In genomic region chr1:3899776-3900149, GRCh38 we compare ENCODE assay signal across 8 cellular contexts. TPM values are rescaled to one million over a fixed set of nuclear protein-coding genes. Genes with fewer than 3 reads are reported as not detected.
DNase-seq lines count a peak whose midpoint lies in the region; ATAC-seq and TF ChIP-seq lines count a peak whose summit lies in the region.

No MANE protein-coding gene starts in this region.

- CTCF ChIA-PET in AG04450 (lab: Charles Lee) = no interaction called here

- peak overlapping the region; percentile 73 for H3K9ac ChIP-seq in HUES48 (ENCODE audit: low read depth, low read length)

- peak overlapping the region in 2 of 5 experiments; percentile 99 to 100 for H3K27ac Mint-ChIP-seq in brain

- peaks cover 8 to 33% (median 21%) of the 10 kb centered on the region in 5 experiments for H3K9me3 Mint-ChIP-seq in brain

- H3K4me3 Mint-ChIP-seq in brain = peak overlapping the region; percentile 90 to 94 (median 92)

- H3K27me3 ChIP-seq in AG04450 (ENCODE audit: control insufficient read depth, insufficient read depth, low read length) = no peaks in the 10 kb centered on the region
- no peaks in the 10 kb centered on the region for H3K27me3 ChIP-seq in HUES48 (ENCODE audit: control insufficient read depth, insufficient read depth, low read length)

- H3K4me1 Mint-ChIP-seq in brain = peaks cover 58% of the 10 kb centered on the region

- H3K27ac ChIP-seq in AG04450 (ENCODE audit: low read depth, low read length) = peak overlapping the region; percentile 21
- peak overlapping the region; percentile 99 for H3K27ac ChIP-seq in HUES48 (ENCODE audit: low read depth, low read length)
- peak overlapping the region; percentile 99 for H3K27ac ChIP-seq in mesodermal cell (ENCODE audit: low read depth, low read length, severe bottlenecking)

- H3K36me3 Mint-ChIP-seq in brain = peaks cover 43% of the 10 kb centered on the region

- peak; percentile 1 for ATAC-seq in GM19023 (IDR thresholded peaks at IDR 0.05; ENCODE audit: unreplicated experiment)

- peaks cover 8% of the 10 kb centered on the region for H3K9me3 ChIP-seq in AG04450 (ENCODE audit: control insufficient read depth, insufficient read depth, low read length)
- H3K9me3 ChIP-seq in HUES48 (ENCODE audit: control insufficient read depth, insufficient read depth, low read length) = no peaks in the 10 kb centered on the region
- H3K9me3 ChIP-seq in mesodermal cell (ENCODE audit: control insufficient read depth, low read length) = peaks cover 14% of the 10 kb centered on the region

- peaks cover 8% of the 10 kb centered on the region for H3K27me3 Mint-ChIP-seq in brain

- H3K4me1 ChIP-seq in HUES48 (ENCODE audit: control insufficient read depth, insufficient read depth, low read length) (peaks cover 5% of the 10 kb centered on the region), mesodermal cell (ENCODE audit: control insufficient read depth, insufficient read depth, low read length, poor library complexity, severe bottlenecking) (no peaks in the 10 kb centered on the region)

- H3K4me3 ChIP-seq in AG04450 (ENCODE audit: low read depth, low read length) (peak overlapping the region; percentile 97), HUES48 (ENCODE audit: low read depth, low read length) (peak overlapping the region; percentile 88), mesodermal cell (ENCODE audit: extremely low read depth, insufficient read depth, low read length, poor library complexity, severe bottlenecking) (peak overlapping the region; percentile 98)

- DNase-seq in AG04450 (ENCODE audit: low read depth, low spot score) (no peak), NCI-H2227 treated with DMSO at 0.1 percent for 48 hours (lab: John Stamatoyannopoulos, UW) (no peak), NCI-H69 (lab: John Stamatoyannopoulos, UW) (no peak), NAMALWA (ENCODE audit: low spot score) (no peak)

- 0 to 2% methylated on average over 18 to 20 of the region's 25 CpGs for WGBS in mesodermal cell (ENCODE audit: insufficient coverage in 2 of 2), 2 experiments

- peaks cover 7% of the 10 kb centered on the region; the same call in 1 of the 2 replicates for H3K36me3 ChIP-seq in HUES48 (ENCODE audit: control insufficient read depth, insufficient read depth, low read length)
- peaks cover 27% of the 10 kb centered on the region for H3K36me3 ChIP-seq in mesodermal cell (ENCODE audit: control insufficient read depth, insufficient read depth, low read length)

- TF ChIP-seq CTCF in AG04450 (IDR thresholded peaks at IDR 0.05; ENCODE audit: low read depth, low read length) (no peak), brain (conservative IDR thresholded peaks at IDR 0.05) (no peak)

- POLR2A ChIA-PET in AG04450 (lab: Yijun Ruan, JAX) = interaction anchor here (0.8 to 1.7 kb wide), 2 partner anchors 41 to 103 kb away, joined by 4 to 6 read pairs; partner anchors contain the start of gene LRRC47

RNA-seq across cellular contexts. Expression of gene C1orf174, which starts 0.3 kb away (rescaled TPM):
- polyA plus RNA-seq in AG04450 (2011; rRNA removed) = 19.4 and 20.7 TPM in 2 replicates
- polyA minus RNA-seq in AG04450 (2011; rRNA and poly(A)+ RNA removed) = 24.4 and 27.2 TPM in 2 replicates
- 13.9 TPM for polyA plus RNA-seq in brain (ENCODE audit: insufficient read depth, low read depth, low replicate concordance)
- polyA plus RNA-seq in mesodermal cell (2013, experiment 1 of 2) = 42.8 TPM
- 38.4 TPM for polyA plus RNA-seq in mesodermal cell (2013, experiment 2 of 2)

RNA-seq across cellular contexts. Expression of gene DFFB, which starts 42.5 kb away (rescaled TPM):
- 6.9 TPM in 2 replicates for polyA plus RNA-seq in AG04450 (2011; rRNA removed)
- polyA minus RNA-seq in AG04450 (2011; rRNA and poly(A)+ RNA removed) = 4.6 and 5.8 TPM in 2 replicates
- 3.9 TPM for polyA plus RNA-seq in brain (ENCODE audit: insufficient read depth, low read depth, low replicate concordance)
- polyA plus RNA-seq in mesodermal cell (2013, experiment 1 of 2) = 5.1 TPM
- 5.3 TPM for polyA plus RNA-seq in mesodermal cell (2013, experiment 2 of 2)

RNA-seq across cellular contexts. Expression of gene CEP104, which starts 42.8 kb away (rescaled TPM):
- polyA plus RNA-seq in AG04450 (2011; rRNA removed) = 29.0 and 38.4 TPM in 2 replicates
- polyA minus RNA-seq in AG04450 (2011; rRNA and poly(A)+ RNA removed) = 39.9 and 44.6 TPM in 2 replicates
- 28.6 TPM for polyA plus RNA-seq in brain (ENCODE audit: insufficient read depth, low read depth, low replicate concordance)
- 29.1 TPM for polyA plus RNA-seq in mesodermal cell (2013, experiment 1 of 2)
- polyA plus RNA-seq in mesodermal cell (2013, experiment 2 of 2) = 25.9 TPM

Comparison
In these comparisons a context has a peak if more than half of its experiments do, and no peak if none do; other contexts are left out.
1. H3K27ac ChIP-seq: peak in every context shown above with its lines; median percentile 99 in HUES48; 99 in mesodermal cell; 21 in AG04450.